ENCODE assay signal across 20 cellular contexts in genomic region chr5:128673010-128673409, GRCh38.
DNase-seq lines count a peak whose midpoint lies in the region; ATAC-seq and TF ChIP-seq lines count a peak whose summit lies in the region.
"Had no signal": no experiment of that assay in that cellular context is flagged by ENCODE, and none has a peak within 500 bp of the region (broad histone marks: within the 10 kb centered on the region; RNA-seq: fewer than 3 reads in every experiment).

No MANE protein-coding gene starts in this region.

- H3K4me3 ChIP-seq in HEK293 (ENCODE audit: low read depth, low read length) (no peak overlapping the region), SK-N-MC (no peak overlapping the region)
- H3K4me3 ChIP-seq: BLaER1 treated with 17β-estradiol and CSF1 and Interleukin-3, amounts not matched to agents 10 nM and 100 nM; GM23248 had no signal

- no peak for ATAC-seq in HG03565 (IDR thresholded peaks at IDR 0.05; ENCODE audit: unreplicated experiment)

- H3K36me3 ChIP-seq in HEK293 (ENCODE audit: control insufficient read depth in 2 of 2, insufficient read depth in 1 of 2, low read length in 2 of 2) (no peaks in the 10 kb centered on the region), SK-N-MC (ENCODE audit: insufficient read depth, low read length) (no peaks in the 10 kb centered on the region)
- H3K36me3 ChIP-seq: BE2C; BLaER1 treated with 17β-estradiol and CSF1 and Interleukin-3, amounts not matched to agents 10 nM and 100 nM had no signal

- peak overlapping the region; percentile 91 for H3K27ac Mint-ChIP-seq in mesothelial cell of epicardium
- H3K27ac Mint-ChIP-seq: CD14-positive monocyte; CD4-positive, alpha-beta T cell; CD8-positive, alpha-beta memory T cell had no signal

- no peaks in the 10 kb centered on the region for H3K9me3 ChIP-seq in HEK293 (ENCODE audit: control insufficient read depth, insufficient read depth, low read depth, low read length)
- peaks cover 4% of the 10 kb centered on the region; the same call in 1 of the 2 replicates for H3K9me3 ChIP-seq in SK-N-MC (ENCODE audit: low read depth, low read length)
- H3K9me3 ChIP-seq: BE2C had no signal

- DNase-seq in SK-N-MC (ENCODE audit: low read depth, low spot score) (no peak), fibroblast of peridontal ligament (ENCODE audit: extremely low read depth) (peak; percentile 25), mesothelial cell of epicardium (ENCODE audit: low spot score in 2 of 2, unreplicated experiment in 2 of 2) (no peak), DMS114 treated with DMSO at 0.1 percent for 48 hours (lab: John Stamatoyannopoulos, UW; ENCODE audit: unreplicated experiment) (no peak), ureter (ENCODE audit: low spot score) (no peak), Ammon's horn (ENCODE audit: low spot score) (no peak)
- DNase-seq: BE2C; CD4-positive, alpha-beta T cell; CD8-positive, alpha-beta memory T cell; DMS 273 treated with DMSO at 0.1 percent for 48 hours; DMS53; DMS79 treated with DMSO at 0.1 percent for 48 hours; GM23248; H7; HCEC 1CT had no signal

- peaks cover 10% of the 10 kb centered on the region for H3K36me3 Mint-ChIP-seq in mesothelial cell of epicardium
- H3K36me3 Mint-ChIP-seq: CD14-positive monocyte; CD8-positive, alpha-beta memory T cell had no signal

- POLR2A ChIA-PET in HEK293 (lab: Yijun Ruan, JAX), result no interaction called here

- H3K4me1 ChIP-seq in HEK293 (ENCODE audit: control insufficient read depth, insufficient read depth, low read length), result peaks cover 12% of the 10 kb centered on the region
- H3K4me1 ChIP-seq: BE2C; BLaER1 treated with 17β-estradiol and CSF1 and Interleukin-3, amounts not matched to agents 10 nM and 100 nM had no signal

- H3K9me3 Mint-ChIP-seq in mesothelial cell of epicardium, result peaks cover 21% of the 10 kb centered on the region
- H3K9me3 Mint-ChIP-seq: CD4-positive, alpha-beta T cell had no signal

- CTCF ChIA-PET in HEK293 (lab: Yijun Ruan, JAX), result interaction anchor here (0.6 kb wide), 3 partner anchors 19 to 1789 kb away, joined by 3 to 4 read pairs (median 4); no protein-coding TSS in a partner anchor

- H3K27ac ChIP-seq in HEK293 (ENCODE audit: extremely low read depth, low read depth, low read length) (no peak overlapping the region), SK-N-MC (peak overlapping the region; percentile 38; the same call in 1 of the 2 replicates)
- H3K27ac ChIP-seq: 22Rv1; BLaER1 treated with 17β-estradiol and CSF1 and Interleukin-3, amounts not matched to agents 10 nM and 100 nM; GM23248 had no signal

- TF ChIP-seq CTCF in HEK293 (tag by site-specific recombination; IDR thresholded peaks at IDR 0.05) (no peak), mesothelial cell of epicardium (IDR thresholded peaks at IDR 0.05; ENCODE audit: unreplicated experiment) (no peak)

- H3K27me3 Mint-ChIP-seq in mesothelial cell of epicardium (ENCODE audit: low read depth), result no peaks in the 10 kb centered on the region
- H3K27me3 Mint-ChIP-seq: CD4-positive, alpha-beta T cell had no signal

- H3K4me3 Mint-ChIP-seq in mesothelial cell of epicardium, result no peak overlapping the region
- H3K4me3 Mint-ChIP-seq: CD14-positive monocyte; CD4-positive, alpha-beta T cell; CD8-positive, alpha-beta memory T cell had no signal

- H3K9ac ChIP-seq in SK-N-MC (ENCODE audit: insufficient read length), result no peak overlapping the region
- H3K9ac ChIP-seq: BLaER1 treated with 17β-estradiol and CSF1 and Interleukin-3, amounts not matched to agents 10 nM and 100 nM; GM23248 had no signal

- H3K4me1 Mint-ChIP-seq in mesothelial cell of epicardium, result peaks cover 26% of the 10 kb centered on the region
- H3K4me1 Mint-ChIP-seq: CD14-positive monocyte; CD8-positive, alpha-beta memory T cell had no signal

TF ChIP-seq in HEK293, 187 proteins besides CTCF, POLR2A, EP300 and RAD21:
- TF ChIP-seq PRDM6 (tag by site-specific recombination; IDR thresholded peaks at IDR 0.05) (peak; percentile 11; the same call in 1 of the 2 replicates), MYNN (tag by site-specific recombination; IDR thresholded peaks at IDR 0.05; ENCODE audit: borderline replicate concordance) (no peak), ZSCAN16 (tag by site-specific recombination; IDR thresholded peaks at IDR 0.05) (no peak), GLI2 (tag by site-specific recombination; IDR thresholded peaks at IDR 0.05; ENCODE audit: borderline replicate concordance, low read depth) (no peak)
